ENCODE assay signal across 8 cellular contexts in the genomic region with DNA sequence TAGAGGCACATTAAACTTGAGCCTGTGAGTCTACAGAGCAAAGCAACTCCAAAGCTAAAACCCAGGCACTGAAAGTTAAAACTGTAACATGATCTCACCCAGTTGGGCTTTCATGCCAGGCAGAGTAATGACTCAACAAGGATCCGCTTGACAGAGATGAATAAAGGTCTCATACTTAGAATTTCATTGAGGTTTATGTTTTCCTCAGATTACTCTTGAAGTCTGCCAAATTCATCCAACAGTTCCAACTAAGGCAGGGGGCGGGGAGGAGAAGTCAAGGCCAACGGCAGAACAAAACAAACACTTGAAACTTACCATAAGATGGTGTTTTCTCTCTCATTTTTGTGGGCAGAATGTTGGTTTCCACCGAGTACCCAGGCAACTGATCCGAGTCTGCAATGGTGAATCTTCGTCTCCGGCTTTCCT. TPM values are rescaled to one million over a fixed set of nuclear protein-coding genes. Genes with fewer than 3 reads are reported as not detected.
DNase-seq lines count a peak whose midpoint lies in the region; ATAC-seq, FAIRE-seq and TF ChIP-seq lines count a peak whose summit lies in the region.

No MANE protein-coding gene starts in this region.

- peaks cover 13% of the 10 kb centered on the region for H3K36me3 ChIP-seq in adipocyte (ENCODE audit: control insufficient read depth, insufficient read depth, low read length, severe bottlenecking)
- H3K36me3 ChIP-seq in hepatocyte (replicated peaks; ENCODE audit: insufficient read depth, low read depth) = no peaks in the 10 kb centered on the region
- H3K36me3 ChIP-seq in spleen = peaks cover 0 to 46% (median 4%) of the 10 kb centered on the region in 6 donors
- H3K36me3 ChIP-seq in CD8-positive, alpha-beta memory T cell (ENCODE audit: insufficient read depth, low read length) = no peaks in the 10 kb centered on the region

- H3K9me2 ChIP-seq in hepatocyte (replicated peaks; ENCODE audit: insufficient read depth) = no peaks in the 10 kb centered on the region

- no peaks in the 10 kb centered on the region for H3K9me3 ChIP-seq in adipocyte (ENCODE audit: control insufficient read depth, low read length)
- no peaks in the 10 kb centered on the region for H3K9me3 ChIP-seq in hepatocyte (ENCODE audit: low read depth)
- no peaks in the 10 kb centered on the region for H3K9me3 ChIP-seq in spleen
- H3K9me3 ChIP-seq in CD8-positive, alpha-beta memory T cell (ENCODE audit: low read length) = no peaks in the 10 kb centered on the region

- H3K79me2 ChIP-seq in hepatocyte = peaks cover 3% of the 10 kb centered on the region

- no peak for TF ChIP-seq POLR2A in spleen (IDR thresholded peaks at IDR 0.05)

- FAIRE-seq in GM18507 (lab: Jason Lieb, UNC) = peak; percentile 29

- H3K4me1 ChIP-seq in adipocyte (ENCODE audit: control insufficient read depth, insufficient read depth, low read length) (peaks cover 39% of the 10 kb centered on the region), hepatocyte (ENCODE audit: insufficient read depth) (peaks cover 12% of the 10 kb centered on the region), spleen (peaks cover 0 to 7% (median 0%) of the 10 kb centered on the region in 6 donors)
- H3K4me1 ChIP-seq in CD8-positive, alpha-beta memory T cell (ENCODE audit: insufficient read depth, low read length) = no peaks in the 10 kb centered on the region

- peak overlapping the region; percentile 69 for H3K9ac ChIP-seq in adipocyte (ENCODE audit: low read length)

- H3K27ac ChIP-seq in hepatocyte (peak overlapping the region; percentile 73), spleen (peak overlapping the region in 5 of 8 donors; percentile 31 to 65 (median 52))
- no peak overlapping the region for H3K27ac ChIP-seq in CD8-positive, alpha-beta memory T cell (ENCODE audit: low read depth, low read length)

- H3K4me3 Mint-ChIP-seq in CD8-positive, alpha-beta memory T cell = no peak overlapping the region

- CTCF ChIA-PET in CD8-positive, alpha-beta memory T cell (lab: Charles Lee) = no interaction called here

- peak overlapping the region; percentile 1 for H3K4me2 ChIP-seq in hepatocyte

- peak overlapping the region; percentile 66 for H3K4me3 ChIP-seq in adipocyte (ENCODE audit: low read length)
- H3K4me3 ChIP-seq in hepatocyte = no peak overlapping the region
- H3K4me3 ChIP-seq in spleen = no peak overlapping the region
- no peak overlapping the region for H3K4me3 ChIP-seq in CD8-positive, alpha-beta memory T cell (ENCODE audit: low read length)

- peaks cover 2 to 26% of the 10 kb centered on the region in 2 donors for H3K27me3 Mint-ChIP-seq in CD8-positive, alpha-beta memory T cell

- H3K4me1 Mint-ChIP-seq in CD8-positive, alpha-beta memory T cell = no peaks in the 10 kb centered on the region

- 56% methylated on average over 7 of the region's 7 CpGs for WGBS in hepatocyte (ENCODE audit: low lambda C conversion rate, missing lambda C conversion rate)
- WGBS in spleen, 5 donors = 64 to 78% (median 70%) methylated on average over 7 of the region's 7 CpGs

- POLR2A ChIA-PET in CD8-positive, alpha-beta memory T cell (lab: Charles Lee) = no interaction called here

- TF ChIP-seq CTCF in hepatocyte (IDR thresholded peaks at IDR 0.05; ENCODE audit: poor library complexity) (no peak), spleen (IDR thresholded peaks at IDR 0.05 in 8 of 11, conservative IDR thresholded peaks at IDR 0.05 in 3 of 11) (no peak)

- intact Hi-C loops in spleen (cut with DNase I; ENCODE audit: low total_unique reads) = no loop called here

- DNase-seq in GM18507 (ENCODE audit: extremely low spot score, insufficient read length, low read depth) = no peak
- DNase-seq in HS-5 (ENCODE audit: low read depth) = peak; percentile 91
- DNase-seq in adipocyte (ENCODE audit: low read depth) = peak; percentile 96
- DNase-seq in hepatocyte (ENCODE audit: low spot score) = peak; percentile 68
- no peak for DNase-seq in spleen
- no peak for DNase-seq in left lobe of liver (ENCODE audit: low spot score)
- no peak for DNase-seq in CD8-positive, alpha-beta memory T cell

- no peaks in the 10 kb centered on the region for H4K20me1 ChIP-seq in hepatocyte (ENCODE audit: insufficient read depth, poor library complexity, severe bottlenecking)

- H2AFZ ChIP-seq in hepatocyte = no peak overlapping the region

- no peaks in the 10 kb centered on the region for H3K36me3 Mint-ChIP-seq in CD8-positive, alpha-beta memory T cell

- no peaks in the 10 kb centered on the region for H3K27me3 ChIP-seq in adipocyte (replicated peaks; ENCODE audit: control insufficient read depth, insufficient read depth, low read length)
- no peaks in the 10 kb centered on the region for H3K27me3 ChIP-seq in hepatocyte
- no peaks in the 10 kb centered on the region for H3K27me3 ChIP-seq in spleen (replicated peaks in 1 of 7)
- H3K27me3 ChIP-seq in CD8-positive, alpha-beta memory T cell (ENCODE audit: insufficient read depth, low read length, poor library complexity, severe bottlenecking) = no peaks in the 10 kb centered on the region

- H3K9me3 Mint-ChIP-seq in CD8-positive, alpha-beta memory T cell = no peaks in the 10 kb centered on the region

- H3K27ac Mint-ChIP-seq in CD8-positive, alpha-beta memory T cell = no peak overlapping the region

- no peak for ATAC-seq in left lobe of liver
- ATAC-seq in GM21360 (IDR thresholded peaks at IDR 0.05; ENCODE audit: unreplicated experiment) = no peak

RNA-seq across cellular contexts. Expression of a gene that starts 54.0 kb away (rescaled TPM):
- total RNA-seq in hepatocyte = 0.80 and 0.84 TPM in 2 replicates
- 1.2 TPM in 1 of 2 replicates, not detected in the other for polyA plus RNA-seq in hepatocyte
- 10 to 100 TPM; 19.2 to 32.2 (median 28.3) TPM for total RNA-seq in spleen
- 1 to 10 TPM; 1.4 to 2.3 (median 2.2) TPM for polyA plus RNA-seq in spleen
- total RNA-seq in left lobe of liver = 0.98 TPM
- total RNA-seq in CD8-positive, alpha-beta memory T cell = 10 to 100 TPM; 17.7 to 19.2 TPM
- polyA plus RNA-seq in CD8-positive, alpha-beta memory T cell = 57.8 TPM

Comparison
In these comparisons a context has a peak if more than half of its experiments do, and no peak if none do; other contexts are left out.
1. DNase-seq: peak in HS-5 (single experiment), adipocyte (single experiment) and hepatocyte (single experiment); none in GM18507 (single experiment), spleen (single experiment), left lobe of liver (single experiment) and CD8-positive, alpha-beta memory T cell (0 of 5).